In the genomic region with DNA sequence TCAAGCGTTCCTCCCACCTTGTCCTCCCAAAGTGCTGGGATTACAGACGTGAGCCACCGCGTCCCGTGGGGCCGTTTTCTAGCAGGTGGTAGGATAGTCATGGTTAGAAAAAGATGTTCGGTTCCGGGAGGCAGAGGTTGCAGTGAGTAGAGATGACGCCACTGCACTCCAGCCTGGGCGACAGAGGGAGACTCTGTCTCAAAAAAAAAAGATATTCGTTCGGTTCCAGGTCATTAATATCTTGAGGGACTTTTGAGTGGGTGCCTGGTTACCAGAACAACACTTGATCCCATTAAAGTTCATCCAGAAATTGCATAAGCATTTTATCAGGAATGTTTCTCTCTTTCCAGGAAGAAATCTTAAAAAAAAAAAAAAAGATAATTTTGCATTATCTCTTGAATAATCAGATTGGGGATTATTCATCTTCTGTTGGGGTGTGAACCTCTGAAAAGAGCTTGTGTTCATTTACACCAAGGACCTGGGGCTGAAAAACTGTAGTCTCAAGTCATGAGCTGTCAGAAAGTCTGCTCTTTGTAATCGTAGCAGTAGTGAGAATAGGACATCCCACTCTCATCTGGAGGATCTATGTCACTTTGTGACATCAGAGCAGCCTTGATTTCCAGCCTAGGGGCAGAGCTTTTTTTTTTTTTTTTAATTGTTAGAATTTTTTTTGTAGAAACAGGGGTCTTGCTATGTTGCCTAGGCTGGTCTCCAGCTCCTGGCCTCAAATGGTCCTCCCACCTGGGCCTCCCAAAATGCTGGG, we compare ENCODE assay signal across 8 cellular contexts. TPM values are rescaled to one million over a fixed set of nuclear protein-coding genes. Genes with fewer than 3 reads are reported as not detected.
DNase-seq lines count a peak whose midpoint lies in the region; ATAC-seq, FAIRE-seq and TF ChIP-seq lines count a peak whose summit lies in the region.

No MANE protein-coding gene starts in this region.

- H3K4me3 ChIP-seq in keratinocyte (ENCODE audit: control insufficient read depth in 2 of 3, extremely low read depth in 1 of 3, insufficient read depth in 2 of 3, low read depth in 1 of 3, low read length in 3 of 3) (peak overlapping the region in 1 of 3 experiments; percentile 12), tibial nerve (peak overlapping the region in 3 of 4 donors; percentile 87 to 93 (median 89))

- peak in 1 of 2 donors; percentile 18 for TF ChIP-seq EP300 in tibial nerve (IDR thresholded peaks at IDR 0.05)

- in situ Hi-C loops in SK-MEL-5 (cut with HindIII; ENCODE audit: low pct_unique_long_range_greater_than_20kb, low sequenced_read_pairs), result no loop called here

- dilution Hi-C loops in keratinocyte (cut with MboI; ENCODE audit: extremely low pct_ligation_motif_present, low sequenced_read_pairs), result no loop called here

- peaks cover 42% of the 10 kb centered on the region for H3K79me2 ChIP-seq in keratinocyte (ENCODE audit: control insufficient read depth, insufficient read depth, low read length)

- H4K20me1 ChIP-seq in keratinocyte (ENCODE audit: control insufficient read depth, extremely low read depth, insufficient read depth, low read length), result peaks cover 3% of the 10 kb centered on the region

- H3K4me1 Mint-ChIP-seq in activated naive CD4-positive, alpha-beta T cell treated with anti-CD3 and anti-CD28 coated beads, Interleukin-2, amount 50 U/mL, for 24 hours, result peaks cover 26% of the 10 kb centered on the region

- H3K4me3 Mint-ChIP-seq in activated naive CD4-positive, alpha-beta T cell treated with anti-CD3 and anti-CD28 coated beads, Interleukin-2, amount 50 U/mL, for 24 hours, result no peak overlapping the region

- H3K9me1 ChIP-seq in keratinocyte (ENCODE audit: control insufficient read depth, extremely low read depth, insufficient read depth, low read length), result no peaks in the 10 kb centered on the region

- ATAC-seq in GM19023 (IDR thresholded peaks at IDR 0.05; ENCODE audit: unreplicated experiment) (no peak), GM19395 (IDR thresholded peaks at IDR 0.05; ENCODE audit: unreplicated experiment) (no peak)

- no peaks in the 10 kb centered on the region for H3K9me3 Mint-ChIP-seq in activated naive CD4-positive, alpha-beta T cell treated with anti-CD3 and anti-CD28 coated beads, Interleukin-2, amount 50 U/mL, for 24 hours

- H3K4me1 ChIP-seq in keratinocyte (ENCODE audit: control insufficient read depth, extremely low read depth, insufficient read depth, low read length), result peaks cover 44% of the 10 kb centered on the region
- H3K4me1 ChIP-seq in tibial nerve, result peaks cover 0 to 51% (median 27%) of the 10 kb centered on the region in 4 donors

- 24 to 25% methylated on average over 13 of the region's 13 CpGs for WGBS in tibial nerve, 2 donors

- TF ChIP-seq POLR2A in tibial nerve (IDR thresholded peaks at IDR 0.05), result no peak

- peak overlapping the region; percentile 88 for H3K9ac ChIP-seq in keratinocyte (ENCODE audit: control insufficient read depth, extremely low read depth, insufficient read depth, low read length)

- H3K27me3 ChIP-seq in keratinocyte (ENCODE audit: control insufficient read depth, extremely low read depth, insufficient read depth, low read length) (no peaks in the 10 kb centered on the region), tibial nerve (no peaks in the 10 kb centered on the region)

- H3K27ac ChIP-seq in keratinocyte (ENCODE audit: control insufficient read depth, insufficient read depth, low read length) (peak overlapping the region; percentile 95), tibial nerve (peak overlapping the region; percentile 79 to 93 (median 90))

- peak overlapping the region; percentile 8 for H3K27ac Mint-ChIP-seq in activated naive CD4-positive, alpha-beta T cell treated with anti-CD3 and anti-CD28 coated beads, Interleukin-2, amount 50 U/mL, for 24 hours

- no peak for DNase-seq in activated naive CD4-positive, alpha-beta T cell (lab: John Stamatoyannopoulos, UW)
- DNase-seq in SK-MEL-5 (ENCODE audit: low read depth, low spot score) (peak; percentile 28), keratinocyte (ENCODE audit: low read depth, low spot score) (no peak), tibial nerve (ENCODE audit: low spot score in 2 of 2) (peak; percentile 24 to 54), globus pallidus (ENCODE audit: low spot score) (no peak)

- no peaks in the 10 kb centered on the region for H3K27me3 Mint-ChIP-seq in activated naive CD4-positive, alpha-beta T cell treated with anti-CD3 and anti-CD28 coated beads, Interleukin-2, amount 50 U/mL, for 24 hours

- TF ChIP-seq CTCF in keratinocyte (optimal IDR thresholded peaks at IDR 0.05 in 1 of 3, IDR thresholded peaks at IDR 0.05 in 1 of 3, conservative IDR thresholded peaks at IDR 0.05 in 1 of 3; ENCODE audit: extremely low read depth in 1 of 3, insufficient read depth in 2 of 3, low read length in 3 of 3), result no peak
- TF ChIP-seq CTCF in tibial nerve (IDR thresholded peaks at IDR 0.05), result no peak

- H2AFZ ChIP-seq in keratinocyte (ENCODE audit: control insufficient read depth, low read length), result no peak overlapping the region

- no peaks in the 10 kb centered on the region for H3K36me3 Mint-ChIP-seq in activated naive CD4-positive, alpha-beta T cell treated with anti-CD3 and anti-CD28 coated beads, Interleukin-2, amount 50 U/mL, for 24 hours

- H3K9me3 ChIP-seq in keratinocyte (ENCODE audit: control insufficient read depth, low read depth, low read length), result no peaks in the 10 kb centered on the region
- no peaks in the 10 kb centered on the region for H3K9me3 ChIP-seq in tibial nerve

- FAIRE-seq in keratinocyte (lab: Jason Lieb, UNC), result no peak

- peak overlapping the region; percentile 85 for H3K4me2 ChIP-seq in keratinocyte (ENCODE audit: control insufficient read depth, extremely low read depth, insufficient read depth, low read depth, low read length)

- H3K36me3 ChIP-seq in keratinocyte (ENCODE audit: control insufficient read depth in 2 of 2, extremely low read depth in 1 of 2, insufficient read depth in 2 of 2, low read length in 2 of 2) (peaks cover 0 to 5% of the 10 kb centered on the region in 2 experiments), tibial nerve (no peaks in the 10 kb centered on the region)

RNA-seq across cellular contexts. Expression of gene ETHE1, which starts 1.0 kb away (rescaled TPM):
- total RNA-seq in SK-MEL-5 (2014; rRNA removed; shearing (Covaris generic)), result 39.4 and 43.6 TPM in 2 replicates
- 62.1 and 77.5 TPM in 2 replicates for polyA plus RNA-seq in SK-MEL-5 (2015; cell fraction: cytosol; rRNA removed)
- polyA plus RNA-seq in SK-MEL-5 (2015; cell fraction: nucleus; rRNA removed), result 29.8 and 34.3 TPM in 2 replicates
- polyA plus RNA-seq in keratinocyte, result 234 to 301 TPM (median 245 TPM) in 3 replicates
- 288 TPM for polyA plus RNA-seq in keratinocyte (2011; ENCODE audit: low read depth)
- polyA plus RNA-seq in keratinocyte (2011; cell fraction: cytosol; rRNA removed), result 283 and 302 TPM in 2 replicates
- 180 and 198 TPM in 2 replicates for polyA plus RNA-seq in keratinocyte (2011; cell fraction: nucleus; rRNA removed)
- polyA plus RNA-seq in keratinocyte (2012; ENCODE audit: low replicate concordance), result 204 and 227 TPM in 2 replicates
- polyA minus RNA-seq in keratinocyte, result 256 to 402 TPM (median 313 TPM) in 3 replicates
- polyA minus RNA-seq in keratinocyte (2011; cell fraction: cytosol; rRNA and poly(A)+ RNA removed), result 280 TPM
- polyA minus RNA-seq in keratinocyte (2011; cell fraction: nucleus; rRNA and poly(A)+ RNA removed), result 70.7 and 74.0 TPM in 2 replicates
- 10 to 100 TPM; 33.7 to 54.5 (median 41.9) TPM for total RNA-seq in tibial nerve

RNA-seq across cellular contexts. Expression of gene ZNF575, which starts 4.9 kb away (rescaled TPM):
- not detected in 2 replicates for total RNA-seq in SK-MEL-5 (2014; rRNA removed; shearing (Covaris generic))
- 0.79 and 1.5 TPM in 2 replicates for polyA plus RNA-seq in SK-MEL-5 (2015; cell fraction: cytosol; rRNA removed)
- polyA plus RNA-seq in SK-MEL-5 (2015; cell fraction: nucleus; rRNA removed), result 1.5 and 2.2 TPM in 2 replicates
- 0.05 to 0.22 TPM (median 0.06 TPM) in 3 replicates for polyA plus RNA-seq in keratinocyte
- polyA plus RNA-seq in keratinocyte (2011; ENCODE audit: low read depth), result 0.74 TPM
- polyA plus RNA-seq in keratinocyte (2011; cell fraction: cytosol; rRNA removed), result 0.11 and 0.27 TPM in 2 replicates
- 0.10 and 0.76 TPM in 2 replicates for polyA plus RNA-seq in keratinocyte (2011; cell fraction: nucleus; rRNA removed)
- polyA plus RNA-seq in keratinocyte (2012; ENCODE audit: low replicate concordance), result 1.3 and 1.4 TPM in 2 replicates
- polyA minus RNA-seq in keratinocyte, result 0.07 to 0.13 TPM (median 0.10 TPM) in 3 replicates
- not detected for polyA minus RNA-seq in keratinocyte (2011; cell fraction: cytosol; rRNA and poly(A)+ RNA removed)
- not detected in 2 replicates for polyA minus RNA-seq in keratinocyte (2011; cell fraction: nucleus; rRNA and poly(A)+ RNA removed)
- under 1 TPM in 2 of 4 donors, not detected in 2; 0.60 to 0.63 TPM for total RNA-seq in tibial nerve

RNA-seq across cellular contexts. Expression of gene PHLDB3, which starts 23.5 kb away (rescaled TPM):
- total RNA-seq in SK-MEL-5 (2014; rRNA removed; shearing (Covaris generic)), result 18.6 and 19.5 TPM in 2 replicates
- 18.0 and 20.9 TPM in 2 replicates for polyA plus RNA-seq in SK-MEL-5 (2015; cell fraction: cytosol; rRNA removed)
- 15.4 and 16.0 TPM in 2 replicates for polyA plus RNA-seq in SK-MEL-5 (2015; cell fraction: nucleus; rRNA removed)
- polyA plus RNA-seq in keratinocyte, result 6.1 to 9.8 TPM (median 6.7 TPM) in 3 replicates
- 33.2 TPM for polyA plus RNA-seq in keratinocyte (2011; ENCODE audit: low read depth)
- 3.1 and 8.6 TPM in 2 replicates for polyA plus RNA-seq in keratinocyte (2011; cell fraction: cytosol; rRNA removed)
- polyA plus RNA-seq in keratinocyte (2011; cell fraction: nucleus; rRNA removed), result 18.6 and 24.0 TPM in 2 replicates
- 7.2 and 32.9 TPM in 2 replicates for polyA plus RNA-seq in keratinocyte (2012; ENCODE audit: low replicate concordance)
- polyA minus RNA-seq in keratinocyte, result 4.3 to 7.6 TPM (median 6.4 TPM) in 3 replicates
- polyA minus RNA-seq in keratinocyte (2011; cell fraction: cytosol; rRNA and poly(A)+ RNA removed), result 12.3 TPM
- polyA minus RNA-seq in keratinocyte (2011; cell fraction: nucleus; rRNA and poly(A)+ RNA removed), result 16.4 and 21.0 TPM in 2 replicates
- total RNA-seq in tibial nerve, result 10 to 100 TPM in 3 of 4 donors, 1 to 10 TPM in 1; 9.8 to 25.5 (median 16.3) TPM

RNA-seq across cellular contexts. Expression of gene XRCC1, which starts 47.3 kb away (rescaled TPM):
- total RNA-seq in SK-MEL-5 (2014; rRNA removed; shearing (Covaris generic)), result 12.2 and 13.2 TPM in 2 replicates
- 24.1 and 32.2 TPM in 2 replicates for polyA plus RNA-seq in SK-MEL-5 (2015; cell fraction: cytosol; rRNA removed)
- polyA plus RNA-seq in SK-MEL-5 (2015; cell fraction: nucleus; rRNA removed), result 26.0 and 39.7 TPM in 2 replicates
- 16.3 to 17.5 TPM (median 16.8 TPM) in 3 replicates for polyA plus RNA-seq in keratinocyte
- 8.2 TPM for polyA plus RNA-seq in keratinocyte (2011; ENCODE audit: low read depth)
- polyA plus RNA-seq in keratinocyte (2011; cell fraction: cytosol; rRNA removed), result 9.6 and 19.8 TPM in 2 replicates
- polyA plus RNA-seq in keratinocyte (2011; cell fraction: nucleus; rRNA removed), result 14.4 and 19.9 TPM in 2 replicates
- 10.6 and 19.9 TPM in 2 replicates for polyA plus RNA-seq in keratinocyte (2012; ENCODE audit: low replicate concordance)
- 12.6 to 22.3 TPM (median 12.9 TPM) in 3 replicates for polyA minus RNA-seq in keratinocyte
- polyA minus RNA-seq in keratinocyte (2011; cell fraction: cytosol; rRNA and poly(A)+ RNA removed), result 21.7 TPM
- 9.5 and 11.8 TPM in 2 replicates for polyA minus RNA-seq in keratinocyte (2011; cell fraction: nucleus; rRNA and poly(A)+ RNA removed)
- 10 to 100 TPM; 18.6 to 30.6 (median 25.7) TPM for total RNA-seq in tibial nerve

RNA-seq across cellular contexts. Expression of gene PINLYP, which starts 47.6 kb away (rescaled TPM):
- total RNA-seq in SK-MEL-5 (2014; rRNA removed; shearing (Covaris generic)), result not detected in 2 replicates
- not detected in 2 replicates for polyA plus RNA-seq in SK-MEL-5 (2015; cell fraction: cytosol; rRNA removed)
- polyA plus RNA-seq in SK-MEL-5 (2015; cell fraction: nucleus; rRNA removed), result not detected in 2 replicates
- polyA plus RNA-seq in keratinocyte, result 14.5 to 19.2 TPM (median 16.0 TPM) in 3 replicates
- 0.45 TPM for polyA plus RNA-seq in keratinocyte (2011; ENCODE audit: low read depth)
- polyA plus RNA-seq in keratinocyte (2011; cell fraction: cytosol; rRNA removed), result 11.0 and 14.1 TPM in 2 replicates
- polyA plus RNA-seq in keratinocyte (2011; cell fraction: nucleus; rRNA removed), result 5.1 and 6.4 TPM in 2 replicates
- polyA plus RNA-seq in keratinocyte (2012; ENCODE audit: low replicate concordance), result 2.8 and 13.2 TPM in 2 replicates
- polyA minus RNA-seq in keratinocyte, result 11.4 to 22.7 TPM (median 12.8 TPM) in 3 replicates
- 10.6 TPM for polyA minus RNA-seq in keratinocyte (2011; cell fraction: cytosol; rRNA and poly(A)+ RNA removed)
- polyA minus RNA-seq in keratinocyte (2011; cell fraction: nucleus; rRNA and poly(A)+ RNA removed), result 1.5 and 1.6 TPM in 2 replicates
- 10 to 100 TPM in 3 of 4 donors, 1 to 10 TPM in 1; 7.5 to 45.7 (median 21.6) TPM for total RNA-seq in tibial nerve

Comparison
In these comparisons a context has a peak if more than half of its experiments do, and no peak if none do; other contexts are left out.
1. DNase-seq: peak in SK-MEL-5 (single experiment) and tibial nerve (2 of 2); none in activated naive CD4-positive, alpha-beta T cell (0 of 4), keratinocyte (single experiment) and globus pallidus (single experiment).